13 cellular contexts compared by ENCODE assay signal in the genomic region with DNA sequence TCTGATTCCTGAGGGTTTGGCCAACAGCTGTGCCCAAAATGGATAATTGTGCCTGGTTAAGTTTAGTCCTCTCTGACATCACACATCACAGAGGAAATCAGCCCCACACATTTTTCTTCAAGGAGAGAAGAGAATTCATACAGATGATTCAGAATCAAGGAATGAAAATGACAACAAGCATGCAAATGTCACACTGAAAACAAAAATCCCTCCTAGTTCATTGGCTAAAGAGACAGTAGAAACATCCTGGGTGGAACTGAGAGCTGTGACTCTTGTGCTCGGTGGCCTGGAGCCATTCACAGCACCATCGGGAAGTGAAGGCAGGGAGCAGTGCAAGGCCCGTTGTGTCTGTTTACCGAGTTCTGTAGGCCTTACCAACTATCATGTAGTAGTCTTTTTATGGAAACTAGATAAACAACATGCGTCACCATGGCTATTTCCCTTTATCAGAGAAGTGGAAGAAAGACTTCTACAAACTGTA.
DNase-seq lines count a peak whose midpoint lies in the region; ATAC-seq and TF ChIP-seq lines count a peak whose summit lies in the region.
"Had no signal": no experiment of that assay in that cellular context is flagged by ENCODE, and none has a peak within 500 bp of the region (broad histone marks: within the 10 kb centered on the region; RNA-seq: fewer than 3 reads in every experiment).

No MANE protein-coding gene starts in this region.

- H3K27ac ChIP-seq in smooth muscle cell (ENCODE audit: low read depth): peak overlapping the region; percentile 82

- H3K4me2 ChIP-seq in smooth muscle cell: peak overlapping the region; percentile 34

- H3K9me3 ChIP-seq in smooth muscle cell (replicated peaks; ENCODE audit: low read depth): no peaks in the 10 kb centered on the region

- DNase-seq in H4 (ENCODE audit: low spot score) (peak; percentile 5), left cardiac atrium (peak; percentile 74), smooth muscle cell (lab: John Stamatoyannopoulos, UW; ENCODE audit: unreplicated experiment) (no peak), T-helper 9 cell (no peak)
- DNase-seq in activated naive CD8-positive, alpha-beta T cell treated with anti-CD3 and anti-CD28 coated beads, Interleukin-2, amount 50 U/mL, for 24 hours: no peak
- DNase-seq: GF-D8; kidney; NCI-H1694; SIG-M5; stimulated activated naive CD8-positive, alpha-beta T cell treated with anti-CD3 and anti-CD28 coated beads, Interleukin-15, amount 100 ng/mL, for 72 hours had no signal

- no peaks in the 10 kb centered on the region for H3K36me3 ChIP-seq in smooth muscle cell (ENCODE audit: low read depth)

- H3K4me1 Mint-ChIP-seq in activated naive CD8-positive, alpha-beta T cell treated with anti-CD3 and anti-CD28 coated beads, Interleukin-2, amount 50 U/mL, for 24 hours: no peaks in the 10 kb centered on the region
- H3K4me1 Mint-ChIP-seq: stimulated activated naive CD8-positive, alpha-beta T cell treated with anti-CD3 and anti-CD28 coated beads, Interleukin-15, amount 100 ng/mL, for 72 hours had no signal

- H3K4me3 ChIP-seq in WI38 (ENCODE audit: low read depth, low read length) (peak overlapping the region; percentile 8; the same call in 1 of the 2 replicates), smooth muscle cell (no peak overlapping the region)

- H3K27me3 Mint-ChIP-seq in activated naive CD8-positive, alpha-beta T cell treated with anti-CD3 and anti-CD28 coated beads, Interleukin-2, amount 50 U/mL, for 24 hours: peaks cover 2% of the 10 kb centered on the region
- H3K27me3 Mint-ChIP-seq: stimulated activated naive CD8-positive, alpha-beta T cell treated with anti-CD3 and anti-CD28 coated beads, Interleukin-15, amount 100 ng/mL, for 72 hours had no signal

- peak overlapping the region; percentile 35 for H2AFZ ChIP-seq in smooth muscle cell (ENCODE audit: low read depth)

- H3F3A ChIP-seq in smooth muscle cell (ENCODE audit: low read depth): peaks cover 11% of the 10 kb centered on the region

- H3K36me3 Mint-ChIP-seq in activated naive CD8-positive, alpha-beta T cell treated with anti-CD3 and anti-CD28 coated beads, Interleukin-2, amount 50 U/mL, for 24 hours (ENCODE audit: low read depth): no peaks in the 10 kb centered on the region

- H4K20me1 ChIP-seq in smooth muscle cell (ENCODE audit: low read depth): no peaks in the 10 kb centered on the region

- intact Hi-C loops in left cardiac atrium (cut with DNase I): no loop called here

- H3K27ac Mint-ChIP-seq in activated naive CD8-positive, alpha-beta T cell treated with anti-CD3 and anti-CD28 coated beads, Interleukin-2, amount 50 U/mL, for 24 hours: no peak overlapping the region
- H3K27ac Mint-ChIP-seq: stimulated activated naive CD8-positive, alpha-beta T cell treated with anti-CD3 and anti-CD28 coated beads, Interleukin-15, amount 100 ng/mL, for 72 hours had no signal

- peaks cover 14% of the 10 kb centered on the region for H3K9me3 Mint-ChIP-seq in activated naive CD8-positive, alpha-beta T cell treated with anti-CD3 and anti-CD28 coated beads, Interleukin-2, amount 50 U/mL, for 24 hours

- peak overlapping the region; percentile 19 for H3K9ac ChIP-seq in smooth muscle cell (ENCODE audit: low read depth)

- no peaks in the 10 kb centered on the region for H3K79me2 ChIP-seq in smooth muscle cell (ENCODE audit: low read depth)

- TF ChIP-seq CTCF in WI38 (IDR thresholded peaks at IDR 0.05; ENCODE audit: low read depth, low read length) (no peak), smooth muscle cell (IDR thresholded peaks at IDR 0.05; ENCODE audit: borderline replicate concordance, insufficient read depth, poor library complexity, severe bottlenecking) (no peak)

- ATAC-seq in left cardiac atrium (peak; percentile 81 to 89), GM18909 (IDR thresholded peaks at IDR 0.05; ENCODE audit: poor library complexity, unreplicated experiment) (no peak), GM21529 (IDR thresholded peaks at IDR 0.05; ENCODE audit: unreplicated experiment) (no peak)
- ATAC-seq in activated naive CD8-positive, alpha-beta T cell treated with anti-CD3 and anti-CD28 coated beads, Interleukin-2, amount 50 U/mL, for 24 hours: no peak
- ATAC-seq: stimulated activated naive CD8-positive, alpha-beta T cell treated with anti-CD3 and anti-CD28 coated beads, Interleukin-15, amount 100 ng/mL, for 72 hours had no signal

- WGBS in smooth muscle cell (ENCODE audit: low lambda C conversion rate): 7% methylated on average over 5 of the region's 5 CpGs

- peaks cover 3% of the 10 kb centered on the region for H3K4me1 ChIP-seq in smooth muscle cell (ENCODE audit: low read depth)

- H3K27me3 ChIP-seq in smooth muscle cell (ENCODE audit: low read depth): no peaks in the 10 kb centered on the region

- H3K4me3 Mint-ChIP-seq in activated naive CD8-positive, alpha-beta T cell treated with anti-CD3 and anti-CD28 coated beads, Interleukin-2, amount 50 U/mL, for 24 hours: no peak overlapping the region
- H3K4me3 Mint-ChIP-seq: stimulated activated naive CD8-positive, alpha-beta T cell treated with anti-CD3 and anti-CD28 coated beads, Interleukin-15, amount 100 ng/mL, for 72 hours had no signal

Comparison
In these comparisons a context has a peak if more than half of its experiments do, and no peak if none do; other contexts are left out.
1. DNase-seq: peak in H4 (single experiment) and left cardiac atrium (single experiment); none in smooth muscle cell (single experiment), T-helper 9 cell (single experiment) and activated naive CD8-positive, alpha-beta T cell treated with anti-CD3 and anti-CD28 coated beads, Interleukin-2, amount 50 U/mL, for 24 hours (single experiment).
2. ATAC-seq: peak in left cardiac atrium (2 of 2); none in GM18909 (single experiment), GM21529 (single experiment) and activated naive CD8-positive, alpha-beta T cell treated with anti-CD3 and anti-CD28 coated beads, Interleukin-2, amount 50 U/mL, for 24 hours (single experiment).